ENCODE assay signal across 8 cellular contexts in genomic region chr17:81553018-81553615, GRCh38. TPM values are rescaled to one million over a fixed set of nuclear protein-coding genes. Genes with fewer than 3 reads are reported as not detected.
DNase-seq lines count a peak whose midpoint lies in the region; TF ChIP-seq lines count a peak whose summit lies in the region.

No MANE protein-coding gene starts in this region.

- DNase-seq in BE2C (peak; percentile 84), GM19238 (ENCODE audit: insufficient read length, low spot score) (peak; percentile 91), HT1080 (ENCODE audit: low read depth) (peak; percentile 87), NT2/D1 (ENCODE audit: low read depth, low spot score) (peak; percentile 75), epidermal melanocyte (ENCODE audit: insufficient read length, low spot score) (peak; percentile 88)
- peak; percentile 57 for DNase-seq in activated CD8-positive, alpha-beta memory T cell treated with anti-CD3 and anti-CD28 coated beads, Interleukin-2, amount 50 U/mL, for 24 hours (ENCODE audit: extremely low read depth)
- DNase-seq in stimulated activated CD8-positive, alpha-beta memory T cell treated with anti-CD3 and anti-CD28 coated beads, Interleukin-7, amount 100 ng/mL, for 1 hour (ENCODE audit: low read depth in 2 of 2) = peak; percentile 34 to 45

- H3K9ac ChIP-seq in NT2/D1 (ENCODE audit: insufficient read length, low read depth) = peak overlapping the region; percentile 97
- peak overlapping the region; percentile 66 for H3K9ac ChIP-seq in mucosa of stomach (ENCODE audit: low read length)

- peak overlapping the region; percentile 88 for H3K4me3 ChIP-seq in BE2C (ENCODE audit: low read depth, low read length)
- H3K4me3 ChIP-seq in NT2/D1 (ENCODE audit: insufficient read length, low read depth) = peak overlapping the region; percentile 93
- H3K4me3 ChIP-seq in mucosa of stomach (ENCODE audit: low read length) = peak overlapping the region; percentile 74

- H3K4me1 ChIP-seq in BE2C = no peaks in the 10 kb centered on the region
- peaks cover 25% of the 10 kb centered on the region for H3K4me1 ChIP-seq in NT2/D1 (ENCODE audit: insufficient read depth, insufficient read length)
- peaks cover 38% of the 10 kb centered on the region for H3K4me1 ChIP-seq in mucosa of stomach (ENCODE audit: control insufficient read depth, insufficient read depth, low read length)

- H3K27me3 ChIP-seq in BE2C (no peaks in the 10 kb centered on the region), NT2/D1 (ENCODE audit: insufficient read depth, insufficient read length) (no peaks in the 10 kb centered on the region), mucosa of stomach (ENCODE audit: control insufficient read depth, insufficient read depth, low read length) (no peaks in the 10 kb centered on the region)

- TF ChIP-seq CTCF in BE2C (IDR thresholded peaks at IDR 0.05; ENCODE audit: low read depth, low read length) = peak; percentile 21; the same call in 1 of the 2 replicates

- H3K9me3 ChIP-seq in BE2C (no peaks in the 10 kb centered on the region), NT2/D1 (ENCODE audit: insufficient read depth, low read length) (no peaks in the 10 kb centered on the region), mucosa of stomach (ENCODE audit: control insufficient read depth, low read length) (no peaks in the 10 kb centered on the region)

- peaks cover 17% of the 10 kb centered on the region for H3K36me3 ChIP-seq in BE2C
- peaks cover 59% of the 10 kb centered on the region for H3K36me3 ChIP-seq in NT2/D1 (ENCODE audit: insufficient read depth, insufficient read length, low read length)
- no peaks in the 10 kb centered on the region for H3K36me3 ChIP-seq in mucosa of stomach (ENCODE audit: control insufficient read depth, insufficient read depth, low read length)

RNA-seq across cellular contexts. Expression of gene FAAP100, which starts 1.0 kb away (rescaled TPM):
- 43.0 TPM for polyA plus RNA-seq in BE2C (2012; ENCODE audit: insufficient read depth, insufficient read length, low read depth)
- total RNA-seq in HT1080 (2014; rRNA removed; shearing (Covaris generic)) = 28.7 and 31.6 TPM in 2 replicates
- polyA plus RNA-seq in HT1080 (2015; cell fraction: cytosol; rRNA removed) = 18.1 and 19.3 TPM in 2 replicates
- polyA plus RNA-seq in HT1080 (2015; cell fraction: nucleus; rRNA removed) = 58.8 and 66.8 TPM in 2 replicates

RNA-seq across cellular contexts. Expression of gene FSCN2, which starts 24.9 kb away (rescaled TPM):
- 2.4 TPM for polyA plus RNA-seq in BE2C (2012; ENCODE audit: insufficient read depth, insufficient read length, low read depth)
- total RNA-seq in HT1080 (2014; rRNA removed; shearing (Covaris generic)) = 0.37 and 0.40 TPM in 2 replicates
- polyA plus RNA-seq in HT1080 (2015; cell fraction: cytosol; rRNA removed) = not detected in 2 replicates
- polyA plus RNA-seq in HT1080 (2015; cell fraction: nucleus; rRNA removed) = 0.38 and 0.73 TPM in 2 replicates

RNA-seq across cellular contexts. Expression of gene ACTG1, which starts 40.5 kb away (rescaled TPM):
- polyA plus RNA-seq in BE2C (2012; ENCODE audit: insufficient read depth, insufficient read length, low read depth) = 2,263 TPM
- total RNA-seq in HT1080 (2014; rRNA removed; shearing (Covaris generic)) = 4,314 and 7,335 TPM in 2 replicates
- 7,415 and 8,369 TPM in 2 replicates for polyA plus RNA-seq in HT1080 (2015; cell fraction: cytosol; rRNA removed)
- 6,090 and 6,682 TPM in 2 replicates for polyA plus RNA-seq in HT1080 (2015; cell fraction: nucleus; rRNA removed)

Comparison
In these comparisons a context has a peak if more than half of its experiments do, and no peak if none do; other contexts are left out.
1. Peak in every context shown above with its lines: DNase-seq and H3K4me3 ChIP-seq.
2. DNase-seq: peak in every context shown above with its lines; median percentile 91 in GM19238; 88 in epidermal melanocyte; 87 in HT1080; 84 in BE2C; 75 in NT2/D1; 57 in activated CD8-positive, alpha-beta memory T cell treated with anti-CD3 and anti-CD28 coated beads, Interleukin-2, amount 50 U/mL, for 24 hours; 40 in stimulated activated CD8-positive, alpha-beta memory T cell treated with anti-CD3 and anti-CD28 coated beads, Interleukin-7, amount 100 ng/mL, for 1 hour.